8 cellular contexts compared by ENCODE assay signal in the genomic region with DNA sequence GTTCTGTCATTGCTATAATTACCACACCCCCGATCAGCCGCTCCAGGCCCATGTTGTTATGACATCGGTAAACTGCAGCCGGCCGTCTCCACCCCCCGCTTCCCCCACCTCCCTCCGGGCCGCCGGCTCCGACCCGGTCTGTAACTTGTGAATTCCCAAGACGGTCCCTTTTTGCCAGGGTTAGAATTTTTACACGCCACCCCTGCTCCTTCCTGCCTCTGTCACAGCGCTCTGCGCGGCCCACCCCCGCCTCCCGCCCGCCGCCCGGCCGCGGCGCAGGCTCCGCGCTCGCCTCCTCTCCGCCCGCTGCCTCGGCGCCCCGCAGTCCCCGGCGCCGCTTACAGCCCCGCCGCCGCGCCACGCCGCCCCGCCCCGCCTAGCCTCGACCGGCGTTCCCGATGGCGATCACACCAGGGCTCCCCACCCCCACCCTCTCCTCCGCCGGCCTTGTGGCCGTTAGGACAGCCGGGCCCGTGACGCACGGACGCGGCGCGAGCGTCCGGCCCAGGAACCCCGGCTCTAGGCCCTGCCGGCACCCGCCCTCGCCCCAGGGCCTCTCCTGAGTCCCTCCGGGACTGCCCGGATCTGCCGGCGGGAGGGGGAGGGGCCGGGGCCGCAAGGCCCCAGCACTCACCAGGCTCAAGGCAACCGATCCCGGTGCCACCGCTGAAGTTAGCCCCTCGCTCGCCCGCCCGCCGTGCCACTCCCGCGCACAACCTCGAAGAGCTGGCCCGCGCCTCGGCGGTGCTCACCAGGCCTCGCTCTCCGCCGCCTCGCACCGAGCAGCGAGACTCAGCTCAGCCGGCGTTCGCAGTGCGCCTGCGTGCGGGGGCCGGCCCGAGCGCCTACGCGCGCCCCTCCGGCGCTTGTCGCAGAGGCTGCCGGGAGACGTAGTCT. TPM values are rescaled to one million over a fixed set of nuclear protein-coding genes. Genes with fewer than 3 reads are reported as not detected.
DNase-seq lines count a peak whose midpoint lies in the region; ATAC-seq and TF ChIP-seq lines count a peak whose summit lies in the region.

A gene (minus strand): TSS at position 817 of the 897 bp plus-strand sequence. CDS start 18,374 bp downstream, outside the sequence.

- peak; percentile 84 for ATAC-seq in HG02840 (IDR thresholded peaks at IDR 0.05; ENCODE audit: low FRiP score, unreplicated experiment)
- peak; percentile 97 to 99 (median 97) for ATAC-seq in heart right ventricle
- peak; percentile 97 to 99 for ATAC-seq in upper lobe of left lung (ENCODE audit: low FRiP score in 2 of 2)

- H3K36me3 ChIP-seq in heart right ventricle, result no peaks in the 10 kb centered on the region
- no peaks in the 10 kb centered on the region for H3K36me3 ChIP-seq in upper lobe of left lung

- DNase-seq in GM13977 (ENCODE audit: low spot score) (peak; percentile 97), NCI-H1436 (lab: John Stamatoyannopoulos, UW) (peak; percentile 88), amniotic epithelial cell (ENCODE audit: low read depth) (peak; percentile 79), heart right ventricle (peak; percentile 85 to 87), posterior vena cava (ENCODE audit: low spot score) (peak; percentile 95), upper lobe of left lung (peak; percentile 90 to 97)

- H3K9me3 ChIP-seq in heart right ventricle (peaks cover 0 to 9% (median 0%) of the 10 kb centered on the region in 11 donors), upper lobe of left lung (no peaks in the 10 kb centered on the region)

- no peaks in the 10 kb centered on the region for H3K27me3 ChIP-seq in heart right ventricle
- no peaks in the 10 kb centered on the region for H3K27me3 ChIP-seq in upper lobe of left lung

- intact Hi-C loops in T-helper 1 cell treated with Interleukin-12 subunit alpha and Interleukin-12 subunit beta and Interleukin-4 antibody, amounts not matched to agents 30 ng/mL and 1 ng/mL, for 36 hours (cut with micrococcal nuclease), result loop anchor here (1.0 to 10.0 kb wide), 17 partner anchors 16 to 1920 kb away; a partner anchor contains a TSS
- intact Hi-C loops in heart right ventricle (cut with DNase I) (loop anchor here in 4 of 10 donors (5.0 to 10.0 kb wide), 3 partner anchors 37 to 97 kb away; a partner anchor contains a TSS), posterior vena cava (cut with DNase I) (no loop called here)

- peak within 1 kb of the TSS; percentile 78 to 99 (median 96) for H3K27ac ChIP-seq in heart right ventricle
- H3K27ac ChIP-seq in upper lobe of left lung, result peak within 1 kb of the TSS; percentile 88 to 100 (median 98)

- in situ Hi-C loops in GM13977 (cut with MboI; ENCODE audit: low pct_unique_long_range_greater_than_20kb, low sequenced_read_pairs, unreplicated experiment), result no loop called here

- peak in 3 of 4 donors; percentile 93 to 98 (median 98) for TF ChIP-seq POLR2A in upper lobe of left lung (IDR thresholded peaks at IDR 0.05)

- TF ChIP-seq EP300 in upper lobe of left lung (IDR thresholded peaks at IDR 0.05), result peak in 1 of 4 donors; percentile 46

- WGBS in heart right ventricle, 2 donors, result 0% methylated on average over 90 to 109 of the region's 109 CpGs
- 0 to 1% methylated on average over 26 to 62 of the region's 109 CpGs for WGBS in upper lobe of left lung, 2 donors

- TF ChIP-seq CTCF in GM13977 (IDR thresholded peaks at IDR 0.05; ENCODE audit: extremely low read depth, insufficient read depth, missing control alignments) (no peak), heart right ventricle (IDR thresholded peaks at IDR 0.05) (no peak), upper lobe of left lung (IDR thresholded peaks at IDR 0.05) (peak in 1 of 6 experiments; percentile 23)

- H3K4me3 ChIP-seq in heart right ventricle, result peak within 1 kb of the TSS; percentile 62 to 93 (median 86)
- H3K4me3 ChIP-seq in upper lobe of left lung, result peak within 1 kb of the TSS; percentile 69 to 95 (median 85)

- H3K4me1 ChIP-seq in heart right ventricle (peaks cover 0 to 35% (median 30%) of the 10 kb centered on the region in 9 donors), upper lobe of left lung (peaks cover 22 to 41% (median 27%) of the 10 kb centered on the region in 4 donors)

RNA-seq across cellular contexts. Expression of the gene that starts here (rescaled TPM):
- total RNA-seq in T-helper 1 cell treated with Interleukin-12 subunit alpha and Interleukin-12 subunit beta and Interleukin-4 antibody, amounts not matched to agents 30 ng/mL and 1 ng/mL, for 36 hours, result 67.4 and 68.7 TPM in 2 replicates
- total RNA-seq in heart right ventricle (100 to 1,000 TPM in 3 of 10 donors, 10 to 100 TPM in 7; 71.0 to 121 (median 86.9) TPM), posterior vena cava (10 to 100 TPM; 62.4 to 80.3 TPM), upper lobe of left lung (100 to 1,000 TPM in 1 of 6 donors, 10 to 100 TPM in 5; 38.9 to 104 (median 43.4) TPM)
- 10 to 100 TPM; 14.5 to 14.8 TPM for polyA plus RNA-seq in heart right ventricle

Comparison
In these comparisons a context has a peak if more than half of its experiments do, and no peak if none do; other contexts are left out.
1. Peak in every context shown above with its lines: DNase-seq, ATAC-seq, H3K4me3 ChIP-seq and H3K27ac ChIP-seq.